20 cellular contexts compared by ENCODE assay signal in the genomic region with DNA sequence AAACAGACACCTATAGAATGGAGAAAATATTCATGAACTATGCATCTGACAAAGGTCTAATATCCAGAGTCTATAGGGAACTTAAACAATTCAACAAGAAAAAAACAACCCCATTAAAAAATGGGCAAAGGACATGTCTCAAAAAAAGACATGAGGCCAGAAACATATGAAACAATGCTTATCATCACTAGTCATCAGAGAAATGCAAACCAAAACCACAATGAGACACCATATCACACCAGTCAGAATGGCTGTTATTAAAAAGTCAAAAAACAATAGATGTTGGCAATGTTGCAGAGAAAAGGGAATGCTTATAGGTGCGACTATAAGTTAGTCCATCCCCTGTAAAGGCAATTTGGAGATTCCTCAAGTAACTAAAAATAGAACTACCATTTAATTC.
"Had no signal": no experiment of that assay in that cellular context is flagged by ENCODE, and none has a peak within 500 bp of the region (broad histone marks: within the 10 kb centered on the region; RNA-seq: fewer than 3 reads in every experiment).

No MANE protein-coding gene starts in this region.

- FAIRE-seq: frontal cortex, islet of Langerhans had no signal

- H3K27ac ChIP-seq: dorsolateral prefrontal cortex, heart left ventricle, skin epidermis, testis, tibial nerve, upper lobe of right lung, vagina had no signal

- ATAC-seq: heart left ventricle; left lobe of liver; mucosa of descending colon; natural killer cell; sciatic nerve; stimulated activated naive B cell treated with anti-CD40 and anti-IgM and Interleukin-4, amounts not matched to agents 10 μg/mL and 1 μg/mL and 100 μg/mL, for 72 hours; stimulated activated naive CD8-positive, alpha-beta T cell treated with anti-CD3 and anti-CD28 coated beads, Interleukin-15, amount 100 ng/mL, for 72 hours; upper lobe of right lung had no signal

- H3K9me3 ChIP-seq: mucosa of descending colon, testis, upper lobe of right lung, vagina had no signal

- H3K27me3 ChIP-seq: dorsolateral prefrontal cortex, heart left ventricle, testis, tibial nerve, upper lobe of right lung, vagina had no signal

- H3K36me3 ChIP-seq: heart left ventricle, tibial nerve, upper lobe of right lung, vagina had no signal

- H3K4me1 ChIP-seq: heart left ventricle, testis, tibial nerve, upper lobe of right lung, vagina had no signal

- H3K4me3 ChIP-seq: dorsolateral prefrontal cortex, heart left ventricle, mucosa of descending colon, skin epidermis, testis, tibial nerve, upper lobe of right lung, vagina had no signal

- DNase-seq: dorsolateral prefrontal cortex; effector CD8-positive, alpha-beta T cell; heart left ventricle; hypothalamus; mucosa of descending colon; natural killer cell; posterior cingulate gyrus; stimulated activated CD4-positive, alpha-beta T cell treated with anti-CD3 and anti-CD28 coated beads, Interleukin-2, amount 100 ng/mL, for 24 hours; stimulated activated CD4-positive, alpha-beta T cell treated with anti-CD3 and anti-CD28 coated beads, Interleukin-4, amount 100 ng/mL, for 4 hours; stimulated activated naive B cell treated with anti-CD40 and anti-IgM and Interleukin-4, amounts not matched to agents 10 μg/mL and 1 μg/mL and 100 μg/mL, for 72 hours; stimulated activated naive CD8-positive, alpha-beta T cell treated with anti-CD3 and anti-CD28 coated beads, Interleukin-15, amount 100 ng/mL, for 72 hours; testis; upper lobe of right lung had no signal
